ENCODE assay signal across 8 cellular contexts in the genomic region with DNA sequence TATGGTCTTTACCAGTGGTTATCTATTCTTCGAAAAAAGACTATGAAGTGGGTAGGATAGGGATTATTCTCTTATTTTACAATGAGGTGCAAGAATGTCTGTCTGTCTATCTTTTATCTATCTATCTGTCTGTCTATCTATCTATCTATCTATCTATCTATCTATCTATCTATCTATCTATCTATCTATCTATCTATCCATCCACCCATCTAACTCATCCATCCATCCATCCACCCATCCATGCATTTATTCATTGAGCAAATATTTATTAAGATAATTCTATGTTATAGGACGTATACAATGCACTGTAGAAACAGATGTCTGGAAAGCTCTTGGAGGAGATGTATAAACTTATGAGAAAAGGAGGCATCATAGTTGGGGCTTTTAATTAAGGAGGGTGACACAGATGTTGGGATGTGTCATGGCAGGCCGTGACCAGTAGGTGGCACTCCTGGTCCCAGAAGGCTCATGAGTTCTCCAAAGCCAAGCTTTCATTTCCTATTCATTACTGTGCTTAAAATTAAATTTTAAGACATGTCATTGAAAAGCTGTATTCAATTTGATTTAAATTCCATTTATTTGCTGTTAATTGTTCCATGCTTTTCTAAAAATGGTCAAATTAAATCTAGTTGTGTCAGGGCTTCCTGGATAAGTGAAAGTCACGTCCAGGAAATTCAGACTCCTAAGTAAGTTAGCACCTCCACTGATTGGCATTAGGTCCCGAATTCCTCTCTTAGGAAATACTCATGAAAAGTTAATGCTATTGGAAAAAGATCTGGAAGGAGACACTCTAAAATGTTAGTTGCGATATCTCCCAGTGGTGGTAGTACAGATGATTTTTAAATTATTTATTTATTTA. TPM values are rescaled to one million over a fixed set of nuclear protein-coding genes. Genes with fewer than 3 reads are reported as not detected.
A peak's percentile ranks its signal among the peaks of the same experiment; 100 is the strongest.
DNase-seq lines count a peak whose midpoint lies in the region; ATAC-seq and TF ChIP-seq lines count a peak whose summit lies in the region.

No MANE protein-coding gene starts in this region.

- no peak overlapping the region for H3K27ac ChIP-seq in heart left ventricle

- intact Hi-C loops in heart left ventricle (cut with DNase I) = loop anchor here (2.0 to 10.0 kb wide), 5 partner anchors 182 to 298 kb away; no protein-coding TSS in a partner anchor

- no peaks in the 10 kb centered on the region for H3K27me3 ChIP-seq in heart left ventricle

- 48 to 52% (median 50%) methylated on average over 6 of the region's 6 CpGs for WGBS in heart left ventricle, 4 donors

- H3K4me3 ChIP-seq in heart left ventricle = peak overlapping the region in 5 of 12 donors; percentile 18 to 49 (median 31)
- no peak overlapping the region for H3K4me3 ChIP-seq in retinal pigment epithelial cell (ENCODE audit: low read length)

- no peaks in the 10 kb centered on the region for H3K36me3 ChIP-seq in heart left ventricle

- TF ChIP-seq CTCF in heart left ventricle (IDR thresholded peaks at IDR 0.05) (peak; percentile 86 to 98 (median 94)), retinal pigment epithelial cell (conservative IDR thresholded peaks at IDR 0.05; ENCODE audit: low read depth, low read length) (peak; percentile 98)

- H3K9me3 ChIP-seq in heart left ventricle = no peaks in the 10 kb centered on the region

- ATAC-seq in GM18867 (IDR thresholded peaks at IDR 0.05; ENCODE audit: unreplicated experiment) (peak; percentile 81), SK-N-SH treated with all-trans-retinoic acid at 6 μM for 48 hours (peak; percentile 91), heart left ventricle (peak in 3 of 4 donors; percentile 54 to 72 (median 71)), HG03039 (IDR thresholded peaks at IDR 0.05; ENCODE audit: unreplicated experiment) (no peak)

- TF ChIP-seq POLR2A in heart left ventricle (IDR thresholded peaks at IDR 0.05) = no peak

- H3K4me1 ChIP-seq in heart left ventricle = peaks cover 0 to 4% (median 0%) of the 10 kb centered on the region in 12 donors

- peak; percentile 71 for DNase-seq in AG20443 (ENCODE audit: low spot score)
- DNase-seq in HUDEP-2 (lab: John Stamatoyannopoulos, UW; ENCODE audit: unreplicated experiment in 76 of 76) = peak in 55 of 76 experiments; percentile 6 to 66 (median 36)
- peak; percentile 12 for DNase-seq in activated naive CD8-positive, alpha-beta T cell treated with anti-CD3 and anti-CD28 coated beads, Interleukin-2, amount 50 U/mL, for 16 hours (ENCODE audit: low read depth, low spot score)
- peak; percentile 27 to 76 (median 57) for DNase-seq in heart left ventricle
- no peak for DNase-seq in retinal pigment epithelial cell (ENCODE audit: low read depth)

TF ChIP-seq in SK-N-SH treated with all-trans-retinoic acid at 6 μM for 48 hours, 23 proteins besides CTCF, POLR2A, EP300 and RAD21:
- TF ChIP-seq CSDC2 (CRISPR knock-in tag; IDR thresholded peaks at IDR 0.05) (no peak), ZFP3 (CRISPR knock-in tag; IDR thresholded peaks at IDR 0.05) (no peak), ZNF8 (CRISPR knock-in tag; IDR thresholded peaks at IDR 0.05) (no peak), GLIS3 (CRISPR knock-in tag; IDR thresholded peaks at IDR 0.05) (no peak), ISL1 (CRISPR knock-in tag; IDR thresholded peaks at IDR 0.05) (no peak), TOX (CRISPR knock-in tag; IDR thresholded peaks at IDR 0.05; ENCODE audit: borderline replicate concordance) (no peak)
- TF ChIP-seq, protein P1, sequence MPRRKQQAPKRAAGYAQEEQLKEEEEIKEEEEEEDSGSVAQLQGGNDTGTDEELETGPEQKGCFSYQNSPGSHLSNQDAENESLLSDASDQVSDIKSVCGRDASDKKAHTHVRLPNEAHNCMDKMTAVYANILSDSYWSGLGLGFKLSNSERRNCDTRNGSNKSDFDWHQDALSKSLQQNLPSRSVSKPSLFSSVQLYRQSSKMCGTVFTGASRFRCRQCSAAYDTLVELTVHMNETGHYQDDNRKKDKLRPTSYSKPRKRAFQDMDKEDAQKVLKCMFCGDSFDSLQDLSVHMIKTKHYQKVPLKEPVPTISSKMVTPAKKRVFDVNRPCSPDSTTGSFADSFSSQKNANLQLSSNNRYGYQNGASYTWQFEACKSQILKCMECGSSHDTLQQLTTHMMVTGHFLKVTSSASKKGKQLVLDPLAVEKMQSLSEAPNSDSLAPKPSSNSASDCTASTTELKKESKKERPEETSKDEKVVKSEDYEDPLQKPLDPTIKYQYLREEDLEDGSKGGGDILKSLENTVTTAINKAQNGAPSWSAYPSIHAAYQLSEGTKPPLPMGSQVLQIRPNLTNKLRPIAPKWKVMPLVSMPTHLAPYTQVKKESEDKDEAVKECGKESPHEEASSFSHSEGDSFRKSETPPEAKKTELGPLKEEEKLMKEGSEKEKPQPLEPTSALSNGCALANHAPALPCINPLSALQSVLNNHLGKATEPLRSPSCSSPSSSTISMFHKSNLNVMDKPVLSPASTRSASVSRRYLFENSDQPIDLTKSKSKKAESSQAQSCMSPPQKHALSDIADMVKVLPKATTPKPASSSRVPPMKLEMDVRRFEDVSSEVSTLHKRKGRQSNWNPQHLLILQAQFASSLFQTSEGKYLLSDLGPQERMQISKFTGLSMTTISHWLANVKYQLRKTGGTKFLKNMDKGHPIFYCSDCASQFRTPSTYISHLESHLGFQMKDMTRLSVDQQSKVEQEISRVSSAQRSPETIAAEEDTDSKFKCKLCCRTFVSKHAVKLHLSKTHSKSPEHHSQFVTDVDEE (CRISPR knock-in tag; IDR thresholded peaks at IDR 0.05) = no peak
- TF ChIP-seq, protein P2, sequence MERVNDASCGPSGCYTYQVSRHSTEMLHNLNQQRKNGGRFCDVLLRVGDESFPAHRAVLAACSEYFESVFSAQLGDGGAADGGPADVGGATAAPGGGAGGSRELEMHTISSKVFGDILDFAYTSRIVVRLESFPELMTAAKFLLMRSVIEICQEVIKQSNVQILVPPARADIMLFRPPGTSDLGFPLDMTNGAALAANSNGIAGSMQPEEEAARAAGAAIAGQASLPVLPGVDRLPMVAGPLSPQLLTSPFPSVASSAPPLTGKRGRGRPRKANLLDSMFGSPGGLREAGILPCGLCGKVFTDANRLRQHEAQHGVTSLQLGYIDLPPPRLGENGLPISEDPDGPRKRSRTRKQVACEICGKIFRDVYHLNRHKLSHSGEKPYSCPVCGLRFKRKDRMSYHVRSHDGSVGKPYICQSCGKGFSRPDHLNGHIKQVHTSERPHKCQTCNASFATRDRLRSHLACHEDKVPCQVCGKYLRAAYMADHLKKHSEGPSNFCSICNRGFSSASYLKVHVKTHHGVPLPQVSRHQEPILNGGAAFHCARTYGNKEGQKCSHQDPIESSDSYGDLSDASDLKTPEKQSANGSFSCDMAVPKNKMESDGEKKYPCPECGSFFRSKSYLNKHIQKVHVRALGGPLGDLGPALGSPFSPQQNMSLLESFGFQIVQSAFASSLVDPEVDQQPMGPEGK (CRISPR knock-in tag; IDR thresholded peaks at IDR 0.05; ENCODE audit: borderline replicate concordance) = no peak

RNA-seq across cellular contexts. Expression of gene E2F8, which starts 19.0 kb away (rescaled TPM):
- total RNA-seq in heart left ventricle = 1 to 10 TPM; 2.3 to 6.6 (median 4.2) TPM
- 1 to 10 TPM in 1 of 2 donors, under 1 TPM in 1; 0.84 to 3.0 TPM for polyA plus RNA-seq in heart left ventricle

RNA-seq across cellular contexts. Expression of gene CSRP3, which starts 57.9 kb away (rescaled TPM):
- 1,000 to 10,000 TPM in 8 of 9 donors, 100 to 1,000 TPM in 1; 988 to 3,521 (median 2,213) TPM for total RNA-seq in heart left ventricle
- 1,000 to 10,000 TPM; 1,002 to 1,556 TPM for polyA plus RNA-seq in heart left ventricle
